Comparison of ENCODE assay signal across 1 cellular context in the genomic region with DNA sequence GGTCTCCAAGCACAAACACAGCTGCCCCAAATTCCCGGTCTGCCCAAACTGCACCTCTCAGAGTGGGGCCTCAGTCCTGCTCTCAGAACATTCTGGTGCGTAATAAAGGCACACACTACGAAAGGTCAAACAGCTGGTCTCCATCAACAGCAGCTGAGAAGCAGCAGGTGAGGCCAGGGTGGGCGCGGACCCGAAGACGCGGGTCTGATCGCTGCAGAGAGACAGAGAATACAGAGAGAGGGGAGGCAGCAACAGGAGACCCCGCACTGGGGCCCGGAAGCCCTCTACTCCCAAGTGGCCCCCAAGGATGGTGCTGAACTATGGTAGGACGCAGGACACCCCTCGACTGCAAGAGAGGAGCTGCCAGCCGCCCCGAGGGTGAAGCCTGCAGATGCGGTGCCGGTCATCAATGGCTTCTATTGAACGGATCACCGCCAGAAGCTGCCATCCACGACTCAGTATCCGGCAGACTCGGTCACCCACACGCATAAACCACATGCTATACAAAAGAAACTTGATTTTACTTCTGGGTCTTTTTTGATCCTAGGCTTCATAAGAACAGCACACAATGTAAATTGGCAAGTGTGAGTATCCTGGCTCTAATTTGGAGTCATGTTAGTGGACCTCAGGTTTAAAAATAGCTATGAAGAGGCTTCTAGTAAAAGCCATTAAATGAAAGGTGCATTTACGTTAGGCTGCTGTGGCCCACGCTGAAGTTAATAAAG.
TF ChIP-seq lines count a peak whose summit lies in the region.

No MANE protein-coding gene starts in this region.

TF ChIP-seq in GM23338, 12 proteins besides CTCF, POLR2A, EP300 and RAD21 (continued from another document):
- TF ChIP-seq, protein P1, sequence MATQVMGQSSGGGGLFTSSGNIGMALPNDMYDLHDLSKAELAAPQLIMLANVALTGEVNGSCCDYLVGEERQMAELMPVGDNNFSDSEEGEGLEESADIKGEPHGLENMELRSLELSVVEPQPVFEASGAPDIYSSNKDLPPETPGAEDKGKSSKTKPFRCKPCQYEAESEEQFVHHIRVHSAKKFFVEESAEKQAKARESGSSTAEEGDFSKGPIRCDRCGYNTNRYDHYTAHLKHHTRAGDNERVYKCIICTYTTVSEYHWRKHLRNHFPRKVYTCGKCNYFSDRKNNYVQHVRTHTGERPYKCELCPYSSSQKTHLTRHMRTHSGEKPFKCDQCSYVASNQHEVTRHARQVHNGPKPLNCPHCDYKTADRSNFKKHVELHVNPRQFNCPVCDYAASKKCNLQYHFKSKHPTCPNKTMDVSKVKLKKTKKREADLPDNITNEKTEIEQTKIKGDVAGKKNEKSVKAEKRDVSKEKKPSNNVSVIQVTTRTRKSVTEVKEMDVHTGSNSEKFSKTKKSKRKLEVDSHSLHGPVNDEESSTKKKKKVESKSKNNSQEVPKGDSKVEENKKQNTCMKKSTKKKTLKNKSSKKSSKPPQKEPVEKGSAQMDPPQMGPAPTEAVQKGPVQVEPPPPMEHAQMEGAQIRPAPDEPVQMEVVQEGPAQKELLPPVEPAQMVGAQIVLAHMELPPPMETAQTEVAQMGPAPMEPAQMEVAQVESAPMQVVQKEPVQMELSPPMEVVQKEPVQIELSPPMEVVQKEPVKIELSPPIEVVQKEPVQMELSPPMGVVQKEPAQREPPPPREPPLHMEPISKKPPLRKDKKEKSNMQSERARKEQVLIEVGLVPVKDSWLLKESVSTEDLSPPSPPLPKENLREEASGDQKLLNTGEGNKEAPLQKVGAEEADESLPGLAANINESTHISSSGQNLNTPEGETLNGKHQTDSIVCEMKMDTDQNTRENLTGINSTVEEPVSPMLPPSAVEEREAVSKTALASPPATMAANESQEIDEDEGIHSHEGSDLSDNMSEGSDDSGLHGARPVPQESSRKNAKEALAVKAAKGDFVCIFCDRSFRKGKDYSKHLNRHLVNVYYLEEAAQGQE (IDR thresholded peaks at IDR 0.05; ENCODE audit: unreplicated experiment), result no peak
- TF ChIP-seq ZNF331 (CRISPR knock-in tag; IDR thresholded peaks at IDR 0.05; ENCODE audit: low read depth) (no peak), POLR2AphosphoS5 (IDR thresholded peaks at IDR 0.05; ENCODE audit: low read depth) (no peak), STAT1 (IDR thresholded peaks at IDR 0.05; ENCODE audit: unreplicated experiment) (no peak), CREB1 (CRISPR knock-in tag; IDR thresholded peaks at IDR 0.05; ENCODE audit: low read depth) (no peak)
- TF ChIP-seq, protein P2, sequence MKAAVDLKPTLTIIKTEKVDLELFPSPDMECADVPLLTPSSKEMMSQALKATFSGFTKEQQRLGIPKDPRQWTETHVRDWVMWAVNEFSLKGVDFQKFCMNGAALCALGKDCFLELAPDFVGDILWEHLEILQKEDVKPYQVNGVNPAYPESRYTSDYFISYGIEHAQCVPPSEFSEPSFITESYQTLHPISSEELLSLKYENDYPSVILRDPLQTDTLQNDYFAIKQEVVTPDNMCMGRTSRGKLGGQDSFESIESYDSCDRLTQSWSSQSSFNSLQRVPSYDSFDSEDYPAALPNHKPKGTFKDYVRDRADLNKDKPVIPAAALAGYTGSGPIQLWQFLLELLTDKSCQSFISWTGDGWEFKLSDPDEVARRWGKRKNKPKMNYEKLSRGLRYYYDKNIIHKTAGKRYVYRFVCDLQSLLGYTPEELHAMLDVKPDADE (IDR thresholded peaks at IDR 0.05), result no peak
- TF ChIP-seq, protein P3, sequence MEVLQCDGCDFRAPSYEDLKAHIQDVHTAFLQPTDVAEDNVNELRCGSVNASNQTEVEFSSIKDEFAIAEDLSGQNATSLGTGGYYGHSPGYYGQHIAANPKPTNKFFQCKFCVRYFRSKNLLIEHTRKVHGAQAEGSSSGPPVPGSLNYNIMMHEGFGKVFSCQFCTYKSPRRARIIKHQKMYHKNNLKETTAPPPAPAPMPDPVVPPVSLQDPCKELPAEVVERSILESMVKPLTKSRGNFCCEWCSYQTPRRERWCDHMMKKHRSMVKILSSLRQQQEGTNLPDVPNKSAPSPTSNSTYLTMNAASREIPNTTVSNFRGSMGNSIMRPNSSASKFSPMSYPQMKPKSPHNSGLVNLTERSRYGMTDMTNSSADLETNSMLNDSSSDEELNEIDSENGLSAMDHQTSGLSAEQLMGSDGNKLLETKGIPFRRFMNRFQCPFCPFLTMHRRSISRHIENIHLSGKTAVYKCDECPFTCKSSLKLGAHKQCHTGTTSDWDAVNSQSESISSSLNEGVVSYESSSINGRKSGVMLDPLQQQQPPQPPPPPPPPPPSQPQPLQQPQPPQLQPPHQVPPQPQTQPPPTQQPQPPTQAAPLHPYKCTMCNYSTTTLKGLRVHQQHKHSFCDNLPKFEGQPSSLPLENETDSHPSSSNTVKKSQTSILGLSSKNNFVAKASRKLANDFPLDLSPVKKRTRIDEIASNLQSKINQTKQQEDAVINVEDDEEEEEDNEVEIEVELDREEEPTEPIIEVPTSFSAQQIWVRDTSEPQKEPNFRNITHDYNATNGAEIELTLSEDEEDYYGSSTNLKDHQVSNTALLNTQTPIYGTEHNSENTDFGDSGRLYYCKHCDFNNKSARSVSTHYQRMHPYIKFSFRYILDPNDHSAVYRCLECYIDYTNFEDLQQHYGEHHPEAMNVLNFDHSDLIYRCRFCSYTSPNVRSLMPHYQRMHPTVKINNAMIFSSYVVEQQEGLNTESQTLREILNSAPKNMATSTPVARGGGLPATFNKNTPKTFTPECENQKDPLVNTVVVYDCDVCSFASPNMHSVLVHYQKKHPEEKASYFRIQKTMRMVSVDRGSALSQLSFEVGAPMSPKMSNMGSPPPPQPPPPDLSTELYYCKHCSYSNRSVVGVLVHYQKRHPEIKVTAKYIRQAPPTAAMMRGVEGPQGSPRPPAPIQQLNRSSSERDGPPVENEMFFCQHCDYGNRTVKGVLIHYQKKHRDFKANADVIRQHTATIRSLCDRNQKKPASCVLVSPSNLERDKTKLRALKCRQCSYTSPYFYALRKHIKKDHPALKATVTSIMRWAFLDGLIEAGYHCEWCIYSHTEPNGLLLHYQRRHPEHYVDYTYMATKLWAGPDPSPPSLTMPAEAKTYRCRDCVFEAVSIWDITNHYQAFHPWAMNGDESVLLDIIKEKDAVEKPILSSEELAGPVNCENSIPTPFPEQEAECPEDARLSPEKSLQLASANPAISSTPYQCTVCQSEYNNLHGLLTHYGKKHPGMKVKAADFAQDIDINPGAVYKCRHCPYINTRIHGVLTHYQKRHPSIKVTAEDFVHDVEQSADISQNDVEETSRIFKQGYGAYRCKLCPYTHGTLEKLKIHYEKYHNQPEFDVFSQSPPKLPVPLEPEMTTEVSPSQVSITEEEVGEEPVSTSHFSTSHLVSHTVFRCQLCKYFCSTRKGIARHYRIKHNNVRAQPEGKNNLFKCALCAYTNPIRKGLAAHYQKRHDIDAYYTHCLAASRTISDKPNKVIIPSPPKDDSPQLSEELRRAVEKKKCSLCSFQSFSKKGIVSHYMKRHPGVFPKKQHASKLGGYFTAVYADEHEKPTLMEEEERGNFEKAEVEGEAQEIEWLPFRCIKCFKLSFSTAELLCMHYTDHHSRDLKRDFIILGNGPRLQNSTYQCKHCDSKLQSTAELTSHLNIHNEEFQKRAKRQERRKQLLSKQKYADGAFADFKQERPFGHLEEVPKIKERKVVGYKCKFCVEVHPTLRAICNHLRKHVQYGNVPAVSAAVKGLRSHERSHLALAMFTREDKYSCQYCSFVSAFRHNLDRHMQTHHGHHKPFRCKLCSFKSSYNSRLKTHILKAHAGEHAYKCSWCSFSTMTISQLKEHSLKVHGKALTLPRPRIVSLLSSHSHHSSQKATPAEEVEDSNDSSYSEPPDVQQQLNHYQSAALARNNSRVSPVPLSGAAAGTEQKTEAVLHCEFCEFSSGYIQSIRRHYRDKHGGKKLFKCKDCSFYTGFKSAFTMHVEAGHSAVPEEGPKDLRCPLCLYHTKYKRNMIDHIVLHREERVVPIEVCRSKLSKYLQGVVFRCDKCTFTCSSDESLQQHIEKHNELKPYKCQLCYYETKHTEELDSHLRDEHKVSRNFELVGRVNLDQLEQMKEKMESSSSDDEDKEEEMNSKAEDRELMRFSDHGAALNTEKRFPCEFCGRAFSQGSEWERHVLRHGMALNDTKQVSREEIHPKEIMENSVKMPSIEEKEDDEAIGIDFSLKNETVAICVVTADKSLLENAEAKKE (CRISPR knock-in tag; IDR thresholded peaks at IDR 0.05), result no peak
